ENCODE assay signal across 8 cellular contexts in the genomic region with DNA sequence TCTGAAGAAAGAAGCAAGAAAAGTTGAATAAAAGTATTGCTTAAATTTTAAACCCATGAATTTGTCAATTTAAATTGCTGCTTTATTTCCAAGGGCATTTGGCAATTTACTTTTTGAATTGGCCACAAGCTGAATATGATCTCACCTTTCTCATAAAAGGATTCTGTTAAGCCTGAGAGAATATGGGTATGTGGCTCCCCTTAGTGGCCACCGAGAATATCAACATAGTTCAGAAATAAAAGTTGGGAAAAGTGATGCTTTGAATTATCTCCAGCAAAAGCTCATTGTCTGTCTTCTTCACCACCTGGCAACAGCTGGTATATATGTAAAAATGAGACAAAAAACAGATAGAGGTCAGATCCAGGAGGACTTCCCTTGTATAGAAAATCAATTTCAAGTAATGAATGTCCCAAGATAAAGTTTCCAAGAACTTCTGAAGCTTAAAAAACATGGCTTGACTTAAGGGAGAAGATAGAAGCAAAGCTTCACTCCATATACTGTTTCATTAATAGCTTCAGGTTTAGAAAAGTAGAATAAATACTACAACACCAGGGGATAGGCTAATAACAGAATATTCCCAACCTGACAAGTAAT.
DNase-seq lines count a peak whose midpoint lies in the region; ATAC-seq and TF ChIP-seq lines count a peak whose summit lies in the region.

No MANE protein-coding gene starts in this region.

- in situ Hi-C loops in T47D (cut with HindIII; ENCODE audit: low pct_unique_long_range_greater_than_20kb, low sequenced_read_pairs): no loop called here

- peak; percentile 77 for ATAC-seq in HG02759 (IDR thresholded peaks at IDR 0.05; ENCODE audit: unreplicated experiment)
- ATAC-seq in HG03439 (IDR thresholded peaks at IDR 0.05; ENCODE audit: unreplicated experiment): no peak

- TF ChIP-seq CTCF in GM10266 (IDR thresholded peaks at IDR 0.05; ENCODE audit: control insufficient read depth, insufficient read depth, low read depth, missing control alignments): peak; percentile 70

- DNase-seq in A172 (ENCODE audit: low spot score): peak; percentile 43
- DNase-seq in GM10266 (ENCODE audit: extremely low spot score): peak; percentile 6
- peak; percentile 16 for DNase-seq in NCI-H460 (ENCODE audit: extremely low read depth, low read depth)
- DNase-seq in T47D (ENCODE audit: low read depth in 1 of 2, low spot score in 1 of 2): peak; percentile 3 to 52
- peak; percentile 40 to 48 for DNase-seq in lung microvascular endothelial cell (ENCODE audit: low read depth in 2 of 2)
- DNase-seq in stimulated activated CD4-positive, alpha-beta T cell treated with anti-CD3 and anti-CD28 coated beads, Interleukin-4, amount 100 ng/mL, for 1 hour: no peak
